Comparison of ENCODE assay signal across 8 cellular contexts in the genomic region with DNA sequence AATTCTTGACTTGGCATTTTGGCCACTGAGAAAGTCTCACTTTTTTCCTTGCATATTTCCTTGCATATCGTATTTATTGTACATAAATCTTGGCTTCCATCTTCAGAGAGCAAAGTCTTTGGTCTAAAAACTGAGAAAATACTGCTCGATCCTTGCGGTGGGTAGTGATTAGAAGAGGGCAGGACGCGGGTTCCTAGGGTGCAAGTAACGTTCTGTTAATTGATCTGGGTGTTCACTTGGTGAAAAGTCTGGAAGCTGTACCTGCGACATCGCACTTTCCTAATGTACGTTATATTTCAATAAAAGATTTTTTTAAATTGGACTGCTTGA. TPM values are rescaled to one million over a fixed set of nuclear protein-coding genes. Genes with fewer than 3 reads are reported as not detected.
A peak's percentile ranks its signal among the peaks of the same experiment; 100 is the strongest.
DNase-seq lines count a peak whose midpoint lies in the region; ATAC-seq and TF ChIP-seq lines count a peak whose summit lies in the region.

No MANE protein-coding gene starts in this region.

- H3K4me3 ChIP-seq in GM12865 (ENCODE audit: low read depth, low read length) (peak overlapping the region; percentile 51), KMS-11 (IDR thresholded peaks at IDR 0.05; ENCODE audit: insufficient read depth, low read depth, low read length) (no peak overlapping the region), dorsolateral prefrontal cortex (peak overlapping the region in 47 of 59 donors; percentile 8 to 98 (median 86)), prostate gland (no peak overlapping the region)

- TF ChIP-seq POLR2A in prostate gland (IDR thresholded peaks at IDR 0.05), result no peak

- H3K27ac ChIP-seq in KMS-11 (peak overlapping the region; percentile 95), dorsolateral prefrontal cortex (peak overlapping the region in 50 of 59 donors; percentile 6 to 96 (median 66)), prostate gland (peak overlapping the region; percentile 93 to 95)

- DNase-seq in GM12865 (ENCODE audit: low read depth), result no peak
- DNase-seq in dorsolateral prefrontal cortex, result no peak
- no peak for DNase-seq in prostate gland (ENCODE audit: low spot score)
- no peak for DNase-seq in COLO668 (lab: John Stamatoyannopoulos, UW; ENCODE audit: unreplicated experiment)
- no peak for DNase-seq in NOMO-1 (lab: John Stamatoyannopoulos, UW; ENCODE audit: unreplicated experiment in 2 of 2)
- DNase-seq in superior temporal gyrus (ENCODE audit: extremely low spot score), result no peak

- peak overlapping the region; percentile 54 for H3K9ac ChIP-seq in KMS-11

- H3K9me3 ChIP-seq in prostate gland, result no peaks in the 10 kb centered on the region

- intact Hi-C loops in dorsolateral prefrontal cortex (cut with DNase I) (loop anchor here in 1 of 2 donors (2.0 to 5.0 kb wide), 2 partner anchors 24 to 82 kb away; a partner anchor contains a TSS), prostate gland (cut with DNase I) (no loop called here)

- no peak for ATAC-seq in GM21515 (IDR thresholded peaks at IDR 0.05; ENCODE audit: unreplicated experiment)

- H3K79me2 ChIP-seq in KMS-11 (ENCODE audit: insufficient read depth, low read depth), result peaks cover 38% of the 10 kb centered on the region

- TF ChIP-seq CTCF in GM12865 (IDR thresholded peaks at IDR 0.05; ENCODE audit: insufficient read depth, low read depth, low read length, missing control alignments) (no peak), KMS-11 (conservative IDR thresholded peaks at IDR 0.05; ENCODE audit: low read depth, low read length) (no peak), dorsolateral prefrontal cortex (IDR thresholded peaks at IDR 0.05 in 54 of 56, conservative IDR thresholded peaks at IDR 0.05 in 2 of 56; ENCODE audit: low read depth in 1 of 56, partially characterized antibody in 56 of 56) (no peak), prostate gland (IDR thresholded peaks at IDR 0.05) (no peak)

- peak overlapping the region; percentile 86 for H3K4me2 ChIP-seq in KMS-11

- H3K27me3 ChIP-seq in KMS-11 (ENCODE audit: insufficient read depth, low read depth), result no peaks in the 10 kb centered on the region
- H3K27me3 ChIP-seq in dorsolateral prefrontal cortex, result no peaks in the 10 kb centered on the region
- no peaks in the 10 kb centered on the region for H3K27me3 ChIP-seq in prostate gland (replicated peaks; ENCODE audit: insufficient read depth)

- H4K20me1 ChIP-seq in KMS-11 (ENCODE audit: insufficient read depth), result 0 out of 2 replicates have a peak, but pooled peaks cover 4% of the 10 kb centered on the region

- no peaks in the 10 kb centered on the region for H3K36me3 ChIP-seq in KMS-11 (ENCODE audit: insufficient read depth)
- no peaks in the 10 kb centered on the region for H3K36me3 ChIP-seq in prostate gland

- WGBS in prostate gland, result 33% methylated on average over 9 of the region's 9 CpGs

- peak overlapping the region; percentile 74; the same call in 1 of the 2 replicates for H2AFZ ChIP-seq in KMS-11 (ENCODE audit: low read depth)

- H3K4me1 ChIP-seq in KMS-11 (ENCODE audit: low read depth, poor library complexity, severe bottlenecking) (peaks cover 62% of the 10 kb centered on the region), prostate gland (replicated peaks) (peaks cover 30% of the 10 kb centered on the region)

RNA-seq across cellular contexts. Expression of a gene that starts 0.8 kb away (rescaled TPM):
- total RNA-seq in dorsolateral prefrontal cortex (10 to 100 TPM; 23.4 to 76.2 (median 37.1) TPM), prostate gland (10 to 100 TPM; 19.4 to 19.7 TPM)

RNA-seq across cellular contexts. Expression of a gene that starts 24.1 kb away (rescaled TPM):
- total RNA-seq in dorsolateral prefrontal cortex (100 to 1,000 TPM in 116 of 120 experiments, 10 to 100 TPM in 4; 66.1 to 191 (median 137) TPM), prostate gland (10 to 100 TPM in 1 of 2 donors, 1 to 10 TPM in 1; 1.6 to 47.5 TPM)

RNA-seq across cellular contexts. Expression of a gene that starts 43.7 kb away (rescaled TPM):
- total RNA-seq in dorsolateral prefrontal cortex (10 to 100 TPM in 81 of 120 experiments, 1 to 10 TPM in 39; 4.3 to 28.6 (median 11.3) TPM), prostate gland (1 to 10 TPM; 3.1 to 9.8 TPM)

Comparison
In these comparisons a context has a peak if more than half of its experiments do, and no peak if none do; other contexts are left out.
1. H3K4me3 ChIP-seq: peak in GM12865 (single experiment) and dorsolateral prefrontal cortex (47 of 59); none in KMS-11 (single experiment) and prostate gland (0 of 2).
2. Peak in every context shown above with its lines, with median percentiles within 50 percentile points of each other: H3K27ac ChIP-seq.